Comparison of ENCODE assay signal across 8 cellular contexts in genomic region chr14:26984318-26985177, GRCh38.
DNase-seq lines count a peak whose midpoint lies in the region; ATAC-seq, FAIRE-seq and TF ChIP-seq lines count a peak whose summit lies in the region.

No MANE protein-coding gene starts in this region.

- CTCF ChIA-PET in K562 (lab: Yijun Ruan, JAX; ENCODE audit: low intra/inter-chr PET ratio) = no interaction called here

- DNase-seq in Daoy (ENCODE audit: low read depth) (peak; percentile 77), NCI-H510A treated with DMSO at 0.1 percent for 48 hours (lab: John Stamatoyannopoulos, UW) (peak; percentile 76), K562 (ENCODE audit: extremely low read depth in 1 of 4, low spot score in 3 of 4) (peak; percentile 10 to 61 (median 13)), iris pigment epithelial cell (ENCODE audit: low read depth) (peak; percentile 60), substantia nigra (lab: John Stamatoyannopoulos, UW) (peak in 38 of 49 donors; percentile 2 to 81 (median 32))

- TF ChIP-seq RAD21 in K562 (CRISPR knock-in tag; conservative IDR thresholded peaks at IDR 0.05 in 1 of 2, IDR thresholded peaks at IDR 0.05 in 1 of 2) = peak; percentile 24 to 50

- TF ChIP-seq EP300 in K562 (IDR thresholded peaks at IDR 0.05; ENCODE audit: low read length) = no peak

- in situ Hi-C loops in K562 (cut with MboI) = no loop called here

- H2AFZ ChIP-seq in K562 (ENCODE audit: low read depth, low read length) = no peak overlapping the region

- FAIRE-seq in K562 (lab: Jason Lieb, UNC) = peak; percentile 79

- H3K27ac ChIP-seq in K562 (ENCODE audit: extremely low read depth, low read depth, low read length) = no peak overlapping the region
- no peak overlapping the region for H3K27ac ChIP-seq in substantia nigra (ENCODE audit: low read depth, low read length, poor library complexity, severe bottlenecking)

- POLR2A ChIA-PET in K562 (lab: Yijun Ruan, JAX) = no interaction called here

- no peaks in the 10 kb centered on the region for H3K9me1 ChIP-seq in K562 (ENCODE audit: control insufficient read depth, insufficient read depth, low read length)

- no peaks in the 10 kb centered on the region for H3K79me2 ChIP-seq in K562 (ENCODE audit: control insufficient read depth, insufficient read depth, low read length)

- no peak overlapping the region for H3K4me3 ChIP-seq in K562

- H3K9me3 ChIP-seq in K562 (replicated peaks; ENCODE audit: control insufficient read depth, insufficient read depth, low read depth, low read length) = no peaks in the 10 kb centered on the region

- no peak for TF ChIP-seq POLR2A in K562 (conservative IDR thresholded peaks at IDR 0.05)

- no peak overlapping the region for H3K9ac ChIP-seq in K562 (ENCODE audit: insufficient read depth in 1 of 2, low read depth in 2 of 2, low read length in 2 of 2)

- ATAC-seq in HG02870 (IDR thresholded peaks at IDR 0.05; ENCODE audit: unreplicated experiment) (peak; percentile 57), K562 (peak; percentile 75; the same call in 1 of the 3 replicates), HG03097 (IDR thresholded peaks at IDR 0.05; ENCODE audit: low FRiP score, unreplicated experiment) (no peak), GM18858 (IDR thresholded peaks at IDR 0.05; ENCODE audit: unreplicated experiment) (no peak)

- no peaks in the 10 kb centered on the region for H3K4me1 ChIP-seq in K562 (replicated peaks in 1 of 2; ENCODE audit: control insufficient read depth in 2 of 2, insufficient read depth in 2 of 2, low read length in 2 of 2)

- no peaks in the 10 kb centered on the region for H4K20me1 ChIP-seq in K562 (replicated peaks; ENCODE audit: control insufficient read depth, insufficient read depth, low read length)

- intact Hi-C loops in K562 (cut with micrococcal nuclease) = no loop called here

- no peak overlapping the region for H3K4me2 ChIP-seq in K562 (ENCODE audit: insufficient read depth, low read length)

- 24% methylated on average over 8 of the region's 9 CpGs for WGBS in K562 (ENCODE audit: insufficient coverage, low coverage, missing lambda C conversion rate)

- peak; percentile 35 to 56 (median 50); a peak in 5 of 6 replicates for TF ChIP-seq CTCF in K562 (IDR thresholded peaks at IDR 0.05 in 2 of 3, conservative IDR thresholded peaks at IDR 0.05 in 1 of 3; ENCODE audit: insufficient read depth in 2 of 3, low read depth in 1 of 3, low read length in 3 of 3)

- H3K27me3 ChIP-seq in K562 (ENCODE audit: control insufficient read depth in 2 of 2, insufficient read depth in 2 of 2, low read length in 2 of 2) = no peaks in the 10 kb centered on the region

- BruUV-seq in K562 (replicated peaks; lab: Mats Ljungman, UMichigan) = no TSS peak

- no peaks in the 10 kb centered on the region for H3K36me3 ChIP-seq in K562 (ENCODE audit: control insufficient read depth, insufficient read depth, low read length)

TF ChIP-seq in K562, 482 proteins besides CTCF, POLR2A, EP300 and RAD21:
- TF ChIP-seq EZH2 (IDR thresholded peaks at IDR 0.05; ENCODE audit: borderline replicate concordance, low read depth, low read length) (no peak), ZNF77 (CRISPR knock-in tag; IDR thresholded peaks at IDR 0.05) (no peak), SMC3 (conservative IDR thresholded peaks at IDR 0.05; ENCODE audit: insufficient read depth, low read depth, low read length) (0 out of 2 replicates have a peak, but pooled peaks have one; percentile 25), LEF1 (IDR thresholded peaks at IDR 0.05) (no peak), NR0B1 (IDR thresholded peaks at IDR 0.05; ENCODE audit: partially characterized antibody) (no peak)
- TF ChIP-seq, protein P1, sequence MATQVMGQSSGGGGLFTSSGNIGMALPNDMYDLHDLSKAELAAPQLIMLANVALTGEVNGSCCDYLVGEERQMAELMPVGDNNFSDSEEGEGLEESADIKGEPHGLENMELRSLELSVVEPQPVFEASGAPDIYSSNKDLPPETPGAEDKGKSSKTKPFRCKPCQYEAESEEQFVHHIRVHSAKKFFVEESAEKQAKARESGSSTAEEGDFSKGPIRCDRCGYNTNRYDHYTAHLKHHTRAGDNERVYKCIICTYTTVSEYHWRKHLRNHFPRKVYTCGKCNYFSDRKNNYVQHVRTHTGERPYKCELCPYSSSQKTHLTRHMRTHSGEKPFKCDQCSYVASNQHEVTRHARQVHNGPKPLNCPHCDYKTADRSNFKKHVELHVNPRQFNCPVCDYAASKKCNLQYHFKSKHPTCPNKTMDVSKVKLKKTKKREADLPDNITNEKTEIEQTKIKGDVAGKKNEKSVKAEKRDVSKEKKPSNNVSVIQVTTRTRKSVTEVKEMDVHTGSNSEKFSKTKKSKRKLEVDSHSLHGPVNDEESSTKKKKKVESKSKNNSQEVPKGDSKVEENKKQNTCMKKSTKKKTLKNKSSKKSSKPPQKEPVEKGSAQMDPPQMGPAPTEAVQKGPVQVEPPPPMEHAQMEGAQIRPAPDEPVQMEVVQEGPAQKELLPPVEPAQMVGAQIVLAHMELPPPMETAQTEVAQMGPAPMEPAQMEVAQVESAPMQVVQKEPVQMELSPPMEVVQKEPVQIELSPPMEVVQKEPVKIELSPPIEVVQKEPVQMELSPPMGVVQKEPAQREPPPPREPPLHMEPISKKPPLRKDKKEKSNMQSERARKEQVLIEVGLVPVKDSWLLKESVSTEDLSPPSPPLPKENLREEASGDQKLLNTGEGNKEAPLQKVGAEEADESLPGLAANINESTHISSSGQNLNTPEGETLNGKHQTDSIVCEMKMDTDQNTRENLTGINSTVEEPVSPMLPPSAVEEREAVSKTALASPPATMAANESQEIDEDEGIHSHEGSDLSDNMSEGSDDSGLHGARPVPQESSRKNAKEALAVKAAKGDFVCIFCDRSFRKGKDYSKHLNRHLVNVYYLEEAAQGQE (CRISPR knock-in tag; IDR thresholded peaks at IDR 0.05; ENCODE audit: low read depth) = no peak

Comparison
In these comparisons a context has a peak if more than half of its experiments do, and no peak if none do; other contexts are left out.
1. DNase-seq: peak in every context shown above with its lines; median percentile 77 in Daoy; 76 in NCI-H510A treated with DMSO at 0.1 percent for 48 hours; 60 in iris pigment epithelial cell; 32 in substantia nigra; 13 in K562.
2. ATAC-seq: peak in HG02870 (single experiment) and K562 (single experiment); none in HG03097 (single experiment) and GM18858 (single experiment).